Comparison of ENCODE assay signal across 22 cellular contexts in the genomic region with DNA sequence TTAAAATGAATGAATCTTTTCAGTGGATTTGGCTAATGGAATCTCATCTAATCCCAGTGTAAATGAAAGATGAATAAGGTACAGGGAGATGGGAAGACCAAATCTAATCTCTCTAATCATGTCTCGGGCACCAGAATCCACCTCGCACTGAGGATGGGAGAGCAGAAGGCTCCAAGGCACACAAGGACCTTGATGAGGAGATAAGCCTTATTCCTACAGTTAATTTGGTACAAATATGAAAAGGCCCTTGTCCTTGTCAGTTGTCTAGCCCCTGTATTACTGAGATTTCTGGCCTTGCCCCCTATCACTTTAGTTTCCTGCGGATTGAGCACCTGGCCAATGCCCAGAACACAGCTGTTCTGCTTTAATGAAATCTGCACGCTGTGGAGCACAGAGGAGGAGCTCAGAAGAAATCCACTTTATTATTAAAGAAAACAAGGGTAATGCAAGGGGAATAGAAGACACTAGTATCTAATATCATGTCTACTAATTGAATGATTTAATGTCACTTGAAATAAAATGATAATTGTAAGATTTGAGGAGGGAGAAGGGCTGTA.
"Had no signal": no experiment of that assay in that cellular context is flagged by ENCODE, and none has a peak within 500 bp of the region (broad histone marks: within the 10 kb centered on the region; RNA-seq: fewer than 3 reads in every experiment).

No MANE protein-coding gene starts in this region.

- H3K36me3 ChIP-seq: prostate gland, right atrium auricular region, spleen, thoracic aorta had no signal

- H3K4me1 Mint-ChIP-seq: activated naive CD4-positive, alpha-beta T cell treated with anti-CD3 and anti-CD28 coated beads, Interleukin-2, amount 50 U/mL, for 24 hours; natural killer cell; WTC11 had no signal

- H3K4me3 ChIP-seq: body of pancreas, prostate gland, right atrium auricular region, spleen, thoracic aorta had no signal

- DNase-seq: activated gamma-delta T cell treated with Interleukin-2 at 50 U/mL for 16 hours; activated T-cell treated with anti-CD3 and anti-CD28 coated beads, Interleukin-2, amount 50 U/mL, for 1 hour; anterior cingulate cortex; body of pancreas; effector CD8-positive, alpha-beta T cell; erythroblast; foreskin fibroblast; hippocampal formation; kidney glomerular epithelial cell; midbrain; natural killer cell; spleen; stimulated activated CD4-positive, alpha-beta T cell treated with anti-CD3 and anti-CD28 coated beads, Interleukin-4, amount 100 ng/mL, for 1 hour; stimulated activated naive CD4-positive, alpha-beta T cell; T-helper 9 cell had no signal

- H3K4me3 Mint-ChIP-seq: activated naive CD4-positive, alpha-beta T cell treated with anti-CD3 and anti-CD28 coated beads, Interleukin-2, amount 50 U/mL, for 24 hours; dendritic cell treated with granulocyte-macrophage colony-stimulating factor and Interleukin-4, amounts not matched to agents 40 ng/mL and 50 ng/mL, for 4 days; natural killer cell; type B pancreatic cell; WTC11 had no signal

- H3K9me3 ChIP-seq: body of pancreas, prostate gland, right atrium auricular region, spleen, thoracic aorta had no signal

- ATAC-seq: body of pancreas, natural killer cell, WTC11 had no signal

- H3K36me3 Mint-ChIP-seq: activated naive CD4-positive, alpha-beta T cell treated with anti-CD3 and anti-CD28 coated beads, Interleukin-2, amount 50 U/mL, for 24 hours; natural killer cell; type B pancreatic cell; WTC11 had no signal

- H3K27me3 Mint-ChIP-seq: activated naive CD4-positive, alpha-beta T cell treated with anti-CD3 and anti-CD28 coated beads, Interleukin-2, amount 50 U/mL, for 24 hours; dendritic cell treated with granulocyte-macrophage colony-stimulating factor and Interleukin-4, amounts not matched to agents 40 ng/mL and 50 ng/mL, for 4 days; type B pancreatic cell had no signal

- H3K4me1 ChIP-seq: body of pancreas, prostate gland, right atrium auricular region, spleen had no signal

- H3K27ac Mint-ChIP-seq: activated naive CD4-positive, alpha-beta T cell treated with anti-CD3 and anti-CD28 coated beads, Interleukin-2, amount 50 U/mL, for 24 hours; dendritic cell treated with granulocyte-macrophage colony-stimulating factor and Interleukin-4, amounts not matched to agents 40 ng/mL and 50 ng/mL, for 4 days; natural killer cell; type B pancreatic cell; WTC11 had no signal

- H3K9me3 Mint-ChIP-seq: activated naive CD4-positive, alpha-beta T cell treated with anti-CD3 and anti-CD28 coated beads, Interleukin-2, amount 50 U/mL, for 24 hours; dendritic cell treated with granulocyte-macrophage colony-stimulating factor and Interleukin-4, amounts not matched to agents 40 ng/mL and 50 ng/mL, for 4 days; type B pancreatic cell; WTC11 had no signal

- H3K27me3 ChIP-seq: body of pancreas, right atrium auricular region, spleen had no signal
